Comparison of ENCODE assay signal across 1 cellular context in the genomic region with DNA sequence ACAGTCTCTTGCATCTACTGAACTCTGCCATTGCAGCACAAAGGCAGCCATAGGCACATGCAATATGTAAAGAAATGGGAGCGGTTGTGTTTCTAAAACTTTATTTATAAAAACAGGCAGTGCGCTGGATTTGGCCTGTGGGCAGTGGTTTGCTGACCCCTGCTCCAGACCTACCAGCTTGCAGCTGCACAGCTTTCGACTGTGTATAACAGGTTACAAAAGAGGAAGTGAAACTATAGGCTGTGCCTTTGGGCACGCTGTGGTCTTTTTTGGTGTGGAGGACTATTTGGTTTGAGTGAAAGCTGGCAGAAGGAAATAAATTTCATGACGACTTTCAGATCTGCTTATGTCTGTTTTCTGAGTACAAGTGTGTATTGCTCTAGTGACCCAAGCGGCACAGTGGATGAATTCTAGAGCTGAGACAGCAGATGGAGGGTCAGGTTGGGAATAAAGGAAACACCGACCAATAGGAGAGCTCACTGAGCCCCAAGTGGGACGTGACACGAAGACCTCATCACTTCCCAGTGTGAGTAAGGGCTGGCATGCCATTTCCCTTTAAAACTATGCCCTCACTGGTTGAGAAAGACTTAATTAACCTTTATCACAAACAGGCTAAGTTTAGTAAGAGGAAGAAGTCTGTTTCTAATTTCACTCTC.
A peak's percentile ranks its signal among the peaks of the same experiment; 100 is the strongest.
TF ChIP-seq lines count a peak whose summit lies in the region.

No MANE protein-coding gene starts in this region.

TF ChIP-seq in K562, 482 proteins besides CTCF, POLR2A, EP300 and RAD21 (continued from another document):
- no peak for TF ChIP-seq NR2C2 (CRISPR knock-in tag; IDR thresholded peaks at IDR 0.05)
- peak; percentile 46; the same call in 1 of the 2 replicates for TF ChIP-seq NR2C2 (tag; IDR thresholded peaks at IDR 0.05)
- TF ChIP-seq PCBP1 (IDR thresholded peaks at IDR 0.05; ENCODE audit: low read depth, low read length, poor library complexity, severe bottlenecking), result no peak
- no peak for TF ChIP-seq CTCFL (IDR thresholded peaks at IDR 0.05; ENCODE audit: borderline replicate concordance, insufficient read depth, low read depth, low read length, poor library complexity, severe bottlenecking)
- no peak for TF ChIP-seq ZKSCAN8 (CRISPR knock-in tag; IDR thresholded peaks at IDR 0.05)
- TF ChIP-seq NELFE (IDR thresholded peaks at IDR 0.05; ENCODE audit: insufficient read depth, insufficient read length), result no peak
- TF ChIP-seq, protein P1, sequence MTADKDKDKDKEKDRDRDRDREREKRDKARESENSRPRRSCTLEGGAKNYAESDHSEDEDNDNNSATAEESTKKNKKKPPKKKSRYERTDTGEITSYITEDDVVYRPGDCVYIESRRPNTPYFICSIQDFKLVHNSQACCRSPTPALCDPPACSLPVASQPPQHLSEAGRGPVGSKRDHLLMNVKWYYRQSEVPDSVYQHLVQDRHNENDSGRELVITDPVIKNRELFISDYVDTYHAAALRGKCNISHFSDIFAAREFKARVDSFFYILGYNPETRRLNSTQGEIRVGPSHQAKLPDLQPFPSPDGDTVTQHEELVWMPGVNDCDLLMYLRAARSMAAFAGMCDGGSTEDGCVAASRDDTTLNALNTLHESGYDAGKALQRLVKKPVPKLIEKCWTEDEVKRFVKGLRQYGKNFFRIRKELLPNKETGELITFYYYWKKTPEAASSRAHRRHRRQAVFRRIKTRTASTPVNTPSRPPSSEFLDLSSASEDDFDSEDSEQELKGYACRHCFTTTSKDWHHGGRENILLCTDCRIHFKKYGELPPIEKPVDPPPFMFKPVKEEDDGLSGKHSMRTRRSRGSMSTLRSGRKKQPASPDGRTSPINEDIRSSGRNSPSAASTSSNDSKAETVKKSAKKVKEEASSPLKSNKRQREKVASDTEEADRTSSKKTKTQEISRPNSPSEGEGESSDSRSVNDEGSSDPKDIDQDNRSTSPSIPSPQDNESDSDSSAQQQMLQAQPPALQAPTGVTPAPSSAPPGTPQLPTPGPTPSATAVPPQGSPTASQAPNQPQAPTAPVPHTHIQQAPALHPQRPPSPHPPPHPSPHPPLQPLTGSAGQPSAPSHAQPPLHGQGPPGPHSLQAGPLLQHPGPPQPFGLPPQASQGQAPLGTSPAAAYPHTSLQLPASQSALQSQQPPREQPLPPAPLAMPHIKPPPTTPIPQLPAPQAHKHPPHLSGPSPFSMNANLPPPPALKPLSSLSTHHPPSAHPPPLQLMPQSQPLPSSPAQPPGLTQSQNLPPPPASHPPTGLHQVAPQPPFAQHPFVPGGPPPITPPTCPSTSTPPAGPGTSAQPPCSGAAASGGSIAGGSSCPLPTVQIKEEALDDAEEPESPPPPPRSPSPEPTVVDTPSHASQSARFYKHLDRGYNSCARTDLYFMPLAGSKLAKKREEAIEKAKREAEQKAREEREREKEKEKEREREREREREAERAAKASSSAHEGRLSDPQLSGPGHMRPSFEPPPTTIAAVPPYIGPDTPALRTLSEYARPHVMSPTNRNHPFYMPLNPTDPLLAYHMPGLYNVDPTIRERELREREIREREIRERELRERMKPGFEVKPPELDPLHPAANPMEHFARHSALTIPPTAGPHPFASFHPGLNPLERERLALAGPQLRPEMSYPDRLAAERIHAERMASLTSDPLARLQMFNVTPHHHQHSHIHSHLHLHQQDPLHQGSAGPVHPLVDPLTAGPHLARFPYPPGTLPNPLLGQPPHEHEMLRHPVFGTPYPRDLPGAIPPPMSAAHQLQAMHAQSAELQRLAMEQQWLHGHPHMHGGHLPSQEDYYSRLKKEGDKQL (CRISPR knock-in tag; IDR thresholded peaks at IDR 0.05; ENCODE audit: borderline replicate concordance), result no peak
- TF ChIP-seq ZNF444 (CRISPR knock-in tag; IDR thresholded peaks at IDR 0.05), result no peak
- TF ChIP-seq TARDBP (IDR thresholded peaks at IDR 0.05), result no peak
- TF ChIP-seq CBX8 (IDR thresholded peaks at IDR 0.05; ENCODE audit: borderline replicate concordance, extremely low read depth, low read depth, low read length, poor library complexity, severe bottlenecking), result no peak
- no peak for TF ChIP-seq ESRRA (IDR thresholded peaks at IDR 0.05; ENCODE audit: borderline replicate concordance, low read depth)
